1 cellular context compared by ENCODE assay signal in the genomic region with DNA sequence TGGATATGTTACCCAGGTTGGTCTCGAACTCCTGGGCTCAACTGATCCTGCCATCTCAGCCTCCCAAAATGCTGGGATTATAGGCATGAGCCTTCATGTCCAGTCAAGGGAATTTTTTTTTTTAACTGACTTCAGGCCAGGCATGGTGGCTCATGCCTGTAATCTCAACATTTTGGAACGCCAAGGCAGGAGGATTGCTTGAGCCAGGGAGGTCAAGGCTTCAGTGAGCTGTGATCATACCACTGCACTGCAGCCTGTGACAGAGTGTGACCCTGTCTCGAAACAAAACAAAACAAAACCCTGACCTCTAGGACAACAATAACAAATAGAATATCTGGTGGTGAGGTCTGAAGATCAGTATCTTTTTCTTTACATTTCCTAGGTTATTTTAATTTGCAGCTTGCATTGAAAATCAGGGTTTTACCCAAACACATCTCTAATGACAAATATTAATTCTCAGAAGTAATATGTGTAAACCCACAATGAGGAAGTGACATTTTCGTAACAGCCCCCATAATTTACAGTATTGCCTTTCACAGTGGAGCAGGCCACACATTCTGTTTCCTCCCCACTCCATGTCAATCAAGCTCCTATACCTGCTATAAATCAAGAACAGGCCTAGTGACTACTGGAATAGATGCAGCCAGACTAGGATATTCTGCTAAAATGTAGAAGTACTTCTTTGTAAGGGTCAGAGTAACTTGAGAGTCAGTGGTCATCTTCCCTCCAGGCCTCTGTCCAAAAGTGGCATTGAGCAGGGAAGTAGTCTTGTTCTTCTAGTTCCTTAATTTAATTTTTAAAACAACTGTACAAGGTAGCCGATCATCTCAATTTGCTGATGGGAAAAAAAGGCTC.
TF ChIP-seq lines count a peak whose summit lies in the region.

No MANE protein-coding gene starts in this region.

TF ChIP-seq in HepG2, 621 proteins besides CTCF, POLR2A, EP300 and RAD21 (continued from another document and continues in another):
- no peak for TF ChIP-seq ATM (IDR thresholded peaks at IDR 0.05; ENCODE audit: borderline replicate concordance)
- no peak for TF ChIP-seq ETV6 (CRISPR knock-in tag; conservative IDR thresholded peaks at IDR 0.05)
- TF ChIP-seq NR2C2 (CRISPR knock-in tag; IDR thresholded peaks at IDR 0.05; ENCODE audit: borderline replicate concordance) = peak; percentile 56; the same call in 1 of the 2 replicates
- TF ChIP-seq JDP2 (CRISPR knock-in tag; IDR thresholded peaks at IDR 0.05; ENCODE audit: borderline replicate concordance) = no peak
- TF ChIP-seq ZNF124 (CRISPR knock-in tag; IDR thresholded peaks at IDR 0.05) = 0 out of 2 replicates have a peak, but pooled peaks have one; percentile 45
- no peak for TF ChIP-seq PLRG1 (conservative IDR thresholded peaks at IDR 0.05)
- TF ChIP-seq, protein P1, sequence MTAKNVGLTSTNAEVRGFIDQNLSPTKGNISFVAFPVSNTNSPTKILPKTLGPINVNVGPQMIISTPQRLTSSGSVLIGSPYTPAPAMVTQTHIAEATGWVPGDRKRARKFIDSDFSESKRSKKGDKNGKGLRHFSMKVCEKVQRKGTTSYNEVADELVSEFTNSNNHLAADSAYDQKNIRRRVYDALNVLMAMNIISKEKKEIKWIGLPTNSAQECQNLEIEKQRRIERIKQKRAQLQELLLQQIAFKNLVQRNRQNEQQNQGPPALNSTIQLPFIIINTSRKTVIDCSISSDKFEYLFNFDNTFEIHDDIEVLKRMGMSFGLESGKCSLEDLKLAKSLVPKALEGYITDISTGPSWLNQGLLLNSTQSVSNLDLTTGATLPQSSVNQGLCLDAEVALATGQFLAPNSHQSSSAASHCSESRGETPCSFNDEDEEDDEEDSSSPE (CRISPR knock-in tag; IDR thresholded peaks at IDR 0.05) = no peak
- no peak for TF ChIP-seq ZNF484 (CRISPR knock-in tag; IDR thresholded peaks at IDR 0.05; ENCODE audit: borderline replicate concordance, low read depth)
- no peak for TF ChIP-seq CHCHD3 (CRISPR knock-in tag; IDR thresholded peaks at IDR 0.05)
- TF ChIP-seq ZNF121 (CRISPR knock-in tag; IDR thresholded peaks at IDR 0.05) = no peak
- peak; percentile 73; the same call in 1 of the 2 replicates for TF ChIP-seq PAXIP1 (CRISPR knock-in tag; conservative IDR thresholded peaks at IDR 0.05)
- TF ChIP-seq KDM1A (CRISPR knock-in tag; IDR thresholded peaks at IDR 0.05) = 0 out of 2 replicates have a peak, but pooled peaks have one; percentile 43
- TF ChIP-seq ZNF441 (CRISPR knock-in tag; IDR thresholded peaks at IDR 0.05; ENCODE audit: borderline replicate concordance) = no peak
- TF ChIP-seq HOXA3 (CRISPR knock-in tag; IDR thresholded peaks at IDR 0.05) = peak; percentile 76
- TF ChIP-seq TBL1XR1 (IDR thresholded peaks at IDR 0.05; ENCODE audit: borderline replicate concordance, low read length, partially characterized antibody) = no peak
- TF ChIP-seq REL (CRISPR knock-in tag; conservative IDR thresholded peaks at IDR 0.05) = no peak
- peak in 1 of 2 experiments; percentile 51; a peak in 1 of 4 replicates for TF ChIP-seq ATF4 (CRISPR knock-in tag; IDR thresholded peaks at IDR 0.05)
- no peak for TF ChIP-seq SP4 (CRISPR knock-in tag; IDR thresholded peaks at IDR 0.05)
- no peak for TF ChIP-seq ZNF432 (CRISPR knock-in tag; IDR thresholded peaks at IDR 0.05; ENCODE audit: borderline replicate concordance)
- TF ChIP-seq, protein P2, sequence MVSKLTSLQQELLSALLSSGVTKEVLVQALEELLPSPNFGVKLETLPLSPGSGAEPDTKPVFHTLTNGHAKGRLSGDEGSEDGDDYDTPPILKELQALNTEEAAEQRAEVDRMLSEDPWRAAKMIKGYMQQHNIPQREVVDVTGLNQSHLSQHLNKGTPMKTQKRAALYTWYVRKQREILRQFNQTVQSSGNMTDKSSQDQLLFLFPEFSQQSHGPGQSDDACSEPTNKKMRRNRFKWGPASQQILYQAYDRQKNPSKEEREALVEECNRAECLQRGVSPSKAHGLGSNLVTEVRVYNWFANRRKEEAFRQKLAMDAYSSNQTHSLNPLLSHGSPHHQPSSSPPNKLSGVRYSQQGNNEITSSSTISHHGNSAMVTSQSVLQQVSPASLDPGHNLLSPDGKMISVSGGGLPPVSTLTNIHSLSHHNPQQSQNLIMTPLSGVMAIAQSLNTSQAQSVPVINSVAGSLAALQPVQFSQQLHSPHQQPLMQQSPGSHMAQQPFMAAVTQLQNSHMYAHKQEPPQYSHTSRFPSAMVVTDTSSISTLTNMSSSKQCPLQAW (CRISPR knock-in tag; IDR thresholded peaks at IDR 0.05) = 0 out of 2 replicates have a peak, but pooled peaks have one; percentile 21
- TF ChIP-seq, protein P3, sequence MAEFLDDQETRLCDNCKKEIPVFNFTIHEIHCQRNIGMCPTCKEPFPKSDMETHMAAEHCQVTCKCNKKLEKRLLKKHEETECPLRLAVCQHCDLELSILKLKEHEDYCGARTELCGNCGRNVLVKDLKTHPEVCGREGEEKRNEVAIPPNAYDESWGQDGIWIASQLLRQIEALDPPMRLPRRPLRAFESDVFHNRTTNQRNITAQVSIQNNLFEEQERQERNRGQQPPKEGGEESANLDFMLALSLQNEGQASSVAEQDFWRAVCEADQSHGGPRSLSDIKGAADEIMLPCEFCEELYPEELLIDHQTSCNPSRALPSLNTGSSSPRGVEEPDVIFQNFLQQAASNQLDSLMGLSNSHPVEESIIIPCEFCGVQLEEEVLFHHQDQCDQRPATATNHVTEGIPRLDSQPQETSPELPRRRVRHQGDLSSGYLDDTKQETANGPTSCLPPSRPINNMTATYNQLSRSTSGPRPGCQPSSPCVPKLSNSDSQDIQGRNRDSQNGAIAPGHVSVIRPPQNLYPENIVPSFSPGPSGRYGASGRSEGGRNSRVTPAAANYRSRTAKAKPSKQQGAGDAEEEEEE (CRISPR knock-in tag; IDR thresholded peaks at IDR 0.05; ENCODE audit: borderline replicate concordance) = no peak
- TF ChIP-seq ZNF34 (CRISPR knock-in tag; IDR thresholded peaks at IDR 0.05; ENCODE audit: borderline replicate concordance) = 0 out of 2 replicates have a peak, but pooled peaks have one; percentile 31
- no peak for TF ChIP-seq NFAT5 (CRISPR knock-in tag; IDR thresholded peaks at IDR 0.05)
- TF ChIP-seq ZFP41 (CRISPR knock-in tag; IDR thresholded peaks at IDR 0.05; ENCODE audit: borderline replicate concordance) = no peak
- no peak for TF ChIP-seq ZNF570 (CRISPR knock-in tag; IDR thresholded peaks at IDR 0.05; ENCODE audit: borderline replicate concordance)
- TF ChIP-seq, protein P4, sequence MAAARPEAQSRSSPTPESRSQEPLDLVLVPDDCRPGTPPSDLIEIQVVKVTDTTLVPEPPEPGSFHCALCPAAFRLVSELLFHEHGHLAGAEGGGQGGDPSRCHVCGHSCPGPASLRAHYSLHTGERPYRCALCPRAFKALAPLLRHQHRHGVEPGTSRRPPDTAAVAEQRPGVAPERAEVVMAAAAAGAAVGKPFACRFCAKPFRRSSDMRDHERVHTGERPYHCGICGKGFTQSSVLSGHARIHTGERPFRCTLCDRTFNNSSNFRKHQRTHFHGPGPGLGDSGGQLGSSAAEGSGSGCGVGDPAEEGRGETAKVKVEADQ (CRISPR knock-in tag; IDR thresholded peaks at IDR 0.05; ENCODE audit: borderline replicate concordance) = no peak
- TF ChIP-seq, protein P5, sequence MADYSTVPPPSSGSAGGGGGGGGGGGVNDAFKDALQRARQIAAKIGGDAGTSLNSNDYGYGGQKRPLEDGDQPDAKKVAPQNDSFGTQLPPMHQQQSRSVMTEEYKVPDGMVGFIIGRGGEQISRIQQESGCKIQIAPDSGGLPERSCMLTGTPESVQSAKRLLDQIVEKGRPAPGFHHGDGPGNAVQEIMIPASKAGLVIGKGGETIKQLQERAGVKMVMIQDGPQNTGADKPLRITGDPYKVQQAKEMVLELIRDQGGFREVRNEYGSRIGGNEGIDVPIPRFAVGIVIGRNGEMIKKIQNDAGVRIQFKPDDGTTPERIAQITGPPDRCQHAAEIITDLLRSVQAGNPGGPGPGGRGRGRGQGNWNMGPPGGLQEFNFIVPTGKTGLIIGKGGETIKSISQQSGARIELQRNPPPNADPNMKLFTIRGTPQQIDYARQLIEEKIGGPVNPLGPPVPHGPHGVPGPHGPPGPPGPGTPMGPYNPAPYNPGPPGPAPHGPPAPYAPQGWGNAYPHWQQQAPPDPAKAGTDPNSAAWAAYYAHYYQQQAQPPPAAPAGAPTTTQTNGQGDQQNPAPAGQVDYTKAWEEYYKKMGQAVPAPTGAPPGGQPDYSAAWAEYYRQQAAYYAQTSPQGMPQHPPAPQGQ (CRISPR knock-in tag; IDR thresholded peaks at IDR 0.05; ENCODE audit: borderline replicate concordance) = no peak
